Comparison of ENCODE assay signal across 23 cellular contexts in the genomic region with DNA sequence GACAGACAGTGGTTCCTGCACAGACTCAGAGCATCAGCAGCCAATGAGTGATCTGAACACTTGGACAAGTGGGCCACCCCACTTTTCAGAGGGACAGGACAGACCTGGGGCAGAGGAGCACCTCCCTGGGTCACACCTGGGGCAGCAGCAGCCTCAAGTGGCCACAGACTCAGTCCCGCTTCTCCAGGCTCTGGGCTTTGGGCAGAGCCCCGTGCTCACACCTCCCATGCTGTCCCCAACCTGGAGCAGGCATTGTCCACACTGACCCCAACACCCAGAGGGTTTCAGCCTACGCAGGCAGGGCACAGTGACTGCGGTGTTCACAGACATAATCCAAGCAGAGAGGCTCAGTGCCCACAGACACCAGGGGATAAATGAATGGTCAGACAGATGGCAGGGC.
DNase-seq lines count a peak whose midpoint lies in the region; ATAC-seq, FAIRE-seq and TF ChIP-seq lines count a peak whose summit lies in the region.
"Had no signal": no experiment of that assay in that cellular context is flagged by ENCODE, and none has a peak within 500 bp of the region (broad histone marks: within the 10 kb centered on the region; RNA-seq: fewer than 3 reads in every experiment).

No MANE protein-coding gene starts in this region.

- no peak for TF ChIP-seq POLR2A in H1 (IDR thresholded peaks at IDR 0.05; ENCODE audit: control extremely low read depth in 1 of 2, low read depth in 2 of 2, low read length in 2 of 2)

- H4K91ac ChIP-seq in H1 (replicated peaks; ENCODE audit: insufficient read length, low read length) (peak overlapping the region; percentile 55), mesenchymal stem cell (ENCODE audit: low read length) (no peak overlapping the region)

- H3K36me3 Mint-ChIP-seq in brain, result no peaks in the 10 kb centered on the region
- H3K36me3 Mint-ChIP-seq in stimulated activated memory B cell treated with anti-CD40 and anti-IgM and Interleukin-4, amounts not matched to agents 10 μg/mL and 1 μg/mL and 100 μg/mL, for 72 hours, result no peaks in the 10 kb centered on the region
- no peaks in the 10 kb centered on the region for H3K36me3 Mint-ChIP-seq in nephron progenitor cell (ENCODE audit: low read depth)
- H3K36me3 Mint-ChIP-seq: CD4-positive, CD25-positive, alpha-beta regulatory T cell; IgD-negative memory B cell had no signal

- peaks cover 5 to 7% of the 10 kb centered on the region in 2 experiments; a peak in 3 of 4 replicates for H3K9me3 ChIP-seq in H1 (ENCODE audit: insufficient read depth in 2 of 2, low read depth in 1 of 2, low read length in 1 of 2)
- H3K9me3 ChIP-seq in mesenchymal stem cell (ENCODE audit: control insufficient read depth, low read length), result no peaks in the 10 kb centered on the region
- H3K9me3 ChIP-seq: BE2C, Caco-2 had no signal

- H3K27me3 Mint-ChIP-seq in brain, result peaks cover 17% of the 10 kb centered on the region
- peaks cover 16% of the 10 kb centered on the region for H3K27me3 Mint-ChIP-seq in stimulated activated memory B cell treated with anti-CD40 and anti-IgM and Interleukin-4, amounts not matched to agents 10 μg/mL and 1 μg/mL and 100 μg/mL, for 72 hours
- peaks cover 18% of the 10 kb centered on the region for H3K27me3 Mint-ChIP-seq in nephron progenitor cell (ENCODE audit: low read depth, poor library complexity)
- H3K27me3 Mint-ChIP-seq: CD4-positive, CD25-positive, alpha-beta regulatory T cell had no signal

- no peak for TF ChIP-seq EP300 in H1 (IDR thresholded peaks at IDR 0.05; ENCODE audit: borderline replicate concordance in 1 of 2, low read depth in 2 of 2, low read length in 2 of 2)

- H3K9ac ChIP-seq in H1 (replicated peaks in 1 of 4; ENCODE audit: extremely low read depth in 1 of 4, low read depth in 3 of 4, low read length in 3 of 4), result no peak overlapping the region
- H3K9ac ChIP-seq in mesenchymal stem cell (ENCODE audit: low read length), result no peak overlapping the region

- H3K4ac ChIP-seq in H1 (replicated peaks; ENCODE audit: insufficient read length, low read depth, low read length), result no peak overlapping the region
- no peak overlapping the region for H3K4ac ChIP-seq in mesenchymal stem cell (ENCODE audit: low read depth in 1 of 2, low read length in 2 of 2)

- H3K79me1 ChIP-seq in H1 (ENCODE audit: low read depth, low read length) (no peaks in the 10 kb centered on the region), mesenchymal stem cell (replicated peaks; ENCODE audit: low read length, poor library complexity, severe bottlenecking) (no peaks in the 10 kb centered on the region)

- WGBS in H1 (ENCODE audit: extremely low coverage in 1 of 2, insufficient coverage in 1 of 2, insufficient read length in 1 of 2, insufficient replicate concordance in 2 of 2, low coverage in 1 of 2, low lambda C conversion rate in 2 of 2, missing lambda C conversion rate in 1 of 2), 2 experiments, result 88% methylated on average over 4 of the region's 4 CpGs; no CpG with 5 or more reads in 1 of the 2 experiments
- 85% methylated on average over 4 of the region's 4 CpGs for WGBS in mesenchymal stem cell

- H3K4me2 ChIP-seq in H1 (ENCODE audit: insufficient read depth in 1 of 2, low read depth in 2 of 2, low read length in 2 of 2) (no peak overlapping the region), mesenchymal stem cell (ENCODE audit: low read length, poor library complexity, severe bottlenecking) (no peak overlapping the region)
- H3K4me2 ChIP-seq: GM23338 had no signal

- no peak for FAIRE-seq in H1 (lab: Jason Lieb, UNC)
- FAIRE-seq: A204.1, D721Med, G401.6, GM12892, GM18507, HTR-8/SVneo had no signal

- no peak overlapping the region for H3K27ac ChIP-seq in H1 (ENCODE audit: low read depth, low read length)
- no peak overlapping the region for H3K27ac ChIP-seq in mesenchymal stem cell (ENCODE audit: low read length, poor library complexity, severe bottlenecking)

- H2AFZ ChIP-seq in H1 (ENCODE audit: low read length), result no peak overlapping the region
- peak overlapping the region; percentile 31 for H2AFZ ChIP-seq in mesenchymal stem cell (ENCODE audit: low read depth, low read length)
- H2AFZ ChIP-seq: GM23338 had no signal

- H3K23ac ChIP-seq in H1 (ENCODE audit: insufficient read length), result no peak overlapping the region
- no peak overlapping the region for H3K23ac ChIP-seq in mesenchymal stem cell (ENCODE audit: low read length in 2 of 2)

- no peaks in the 10 kb centered on the region for H3K23me2 ChIP-seq in H1 (ENCODE audit: low read depth, low read length)

- H4K20me1 ChIP-seq in H1 (replicated peaks in 1 of 2; ENCODE audit: control insufficient read depth in 1 of 2, insufficient read depth in 2 of 2, low read length in 2 of 2), result no peaks in the 10 kb centered on the region

- H3K79me2 ChIP-seq in H1 (ENCODE audit: control insufficient read depth in 1 of 2, insufficient read depth in 2 of 2, low read length in 2 of 2), result no peaks in the 10 kb centered on the region

- TF ChIP-seq RAD21 in H1 (IDR thresholded peaks at IDR 0.05 in 1 of 2, conservative IDR thresholded peaks at IDR 0.05 in 1 of 2; ENCODE audit: low read depth in 2 of 2, low read length in 2 of 2), result no peak

- peaks cover 61% of the 10 kb centered on the region for H3K4me1 Mint-ChIP-seq in brain
- no peaks in the 10 kb centered on the region for H3K4me1 Mint-ChIP-seq in stimulated activated memory B cell treated with anti-CD40 and anti-IgM and Interleukin-4, amounts not matched to agents 10 μg/mL and 1 μg/mL and 100 μg/mL, for 72 hours
- H3K4me1 Mint-ChIP-seq in nephron progenitor cell, result peaks cover 28% of the 10 kb centered on the region
- H3K4me1 Mint-ChIP-seq: CD4-positive, CD25-positive, alpha-beta regulatory T cell; GM23338; IgD-negative memory B cell had no signal

- H2BK12ac ChIP-seq in H1 (ENCODE audit: low read depth, low read length) (no peak overlapping the region), mesenchymal stem cell (ENCODE audit: low read length in 2 of 2) (no peak overlapping the region)

- H2BK15ac ChIP-seq in H1 (ENCODE audit: low read length) (no peak overlapping the region), mesenchymal stem cell (ENCODE audit: low read depth, poor library complexity, severe bottlenecking) (no peak overlapping the region)

- H2AK5ac ChIP-seq in H1 (ENCODE audit: low read depth, low read length) (0 out of 2 replicates have a peak overlapping the region, but pooled peaks have one; percentile 39), mesenchymal stem cell (ENCODE audit: low read length, severe bottlenecking) (no peak overlapping the region)

- H4K8ac ChIP-seq in H1 (ENCODE audit: extremely low read depth, insufficient read depth, low read length), result no peak overlapping the region
- H4K8ac ChIP-seq in mesenchymal stem cell (ENCODE audit: low read length), result no peak overlapping the region

- no peak overlapping the region for H2BK20ac ChIP-seq in H1 (ENCODE audit: low read length)

- CTCF ChIA-PET in H1 (lab: Charles Lee; ENCODE audit: partially characterized antibody), result interaction anchor here (0.9 to 1.1 kb wide), 3 partner anchors 13 to 443 kb away, joined by 3 to 4 read pairs (median 3); no protein-coding TSS in a partner anchor

- POLR2A ChIA-PET in H1 (lab: Charles Lee; ENCODE audit: partially characterized antibody), result no interaction called here

- H3K27me3 ChIP-seq in H1 (replicated peaks in 1 of 4; ENCODE audit: control insufficient read depth in 3 of 4, extremely low read depth in 1 of 4, insufficient read depth in 3 of 4, low read length in 3 of 4) (no peaks in the 10 kb centered on the region), mesenchymal stem cell (ENCODE audit: control insufficient read depth in 1 of 2, insufficient read depth in 1 of 2, low read length in 2 of 2) (peaks cover 7 to 41% of the 10 kb centered on the region in 2 experiments)
- H3K27me3 ChIP-seq: BE2C had no signal

- no peak overlapping the region for H4K5ac ChIP-seq in H1 (ENCODE audit: insufficient read length, low read depth, low read length)

- no peak overlapping the region for H3K18ac ChIP-seq in H1 (ENCODE audit: extremely low read depth, low read length)
- no peak overlapping the region for H3K18ac ChIP-seq in mesenchymal stem cell (ENCODE audit: low read depth in 1 of 2, low read length in 2 of 2)

- H2BK5ac ChIP-seq in H1 (ENCODE audit: low read depth, low read length), result no peak overlapping the region
- H2BK5ac ChIP-seq in mesenchymal stem cell (ENCODE audit: low read depth, low read length, poor library complexity, severe bottlenecking), result no peak overlapping the region

- H3K4me3 ChIP-seq in H1 (ENCODE audit: extremely low read depth in 1 of 4, insufficient read depth in 2 of 4, low read depth in 3 of 4, low read length in 4 of 4) (no peak overlapping the region), mesenchymal stem cell (ENCODE audit: insufficient read depth in 1 of 2, low read depth in 1 of 2, low read length in 2 of 2) (no peak overlapping the region)
- H3K4me3 ChIP-seq: GM23338 had no signal

- peaks cover 0 to 9% (median 0%) of the 10 kb centered on the region in 5 experiments for H3K9me3 Mint-ChIP-seq in brain
- H3K9me3 Mint-ChIP-seq in stimulated activated memory B cell treated with anti-CD40 and anti-IgM and Interleukin-4, amounts not matched to agents 10 μg/mL and 1 μg/mL and 100 μg/mL, for 72 hours, result peaks cover 3% of the 10 kb centered on the region
- H3K9me3 Mint-ChIP-seq in nephron progenitor cell, result no peaks in the 10 kb centered on the region

- DNase-seq in H1 (ENCODE audit: low read depth in 1 of 2, low spot score in 2 of 2) (no peak), mesenchymal stem cell (no peak), nephron progenitor cell (no peak), GF-D8 (lab: John Stamatoyannopoulos, UW) (no peak)
- DNase-seq: ACHN; BE2C; C1 segment of cervical spinal cord; Caco-2; CD4-positive, CD25-positive, alpha-beta regulatory T cell; H7; HFFc6 had no signal

- H3K4me3 Mint-ChIP-seq in brain, result peak overlapping the region in 1 of 5 experiments; percentile 8
- no peak overlapping the region for H3K4me3 Mint-ChIP-seq in stimulated activated memory B cell treated with anti-CD40 and anti-IgM and Interleukin-4, amounts not matched to agents 10 μg/mL and 1 μg/mL and 100 μg/mL, for 72 hours
- H3K4me3 Mint-ChIP-seq in nephron progenitor cell, result no peak overlapping the region
- H3K4me3 Mint-ChIP-seq: CD4-positive, CD25-positive, alpha-beta regulatory T cell; GM23338; HFFc6; IgD-negative memory B cell had no signal

- H3K56ac ChIP-seq in H1 (replicated peaks; ENCODE audit: insufficient read length, low read depth, low read length), result no peak overlapping the region

- TF ChIP-seq CTCF in brain (conservative IDR thresholded peaks at IDR 0.05) (no peak), H1 (IDR thresholded peaks at IDR 0.05; ENCODE audit: control extremely low read depth in 1 of 3, insufficient read depth in 1 of 3, low read depth in 1 of 3, low read length in 3 of 3) (no peak), nephron progenitor cell (IDR thresholded peaks at IDR 0.05) (no peak)

- H3K14ac ChIP-seq in H1 (ENCODE audit: insufficient read length), result no peak overlapping the region
- H3K14ac ChIP-seq in mesenchymal stem cell (ENCODE audit: low read length in 2 of 2), result no peak overlapping the region

- peak; percentile 47 for ATAC-seq in stimulated activated memory B cell treated with anti-CD40 and anti-IgM and Interleukin-4, amounts not matched to agents 10 μg/mL and 1 μg/mL and 100 μg/mL, for 72 hours
- ATAC-seq in GM18858 (IDR thresholded peaks at IDR 0.05; ENCODE audit: unreplicated experiment), result no peak
- ATAC-seq: GM23338, HCT116 had no signal

- H3K36me3 ChIP-seq in H1 (ENCODE audit: control insufficient read depth in 2 of 4, insufficient read depth in 4 of 4, low read length in 3 of 4) (no peaks in the 10 kb centered on the region; a peak in 1 of 8 replicates), mesenchymal stem cell (ENCODE audit: control insufficient read depth in 1 of 2, insufficient read depth in 2 of 2, low read depth in 1 of 2, low read length in 2 of 2) (no peaks in the 10 kb centered on the region)
- H3K36me3 ChIP-seq: BE2C had no signal

- H2BK120ac ChIP-seq in H1 (replicated peaks; ENCODE audit: low read depth, low read length), result no peak overlapping the region
- no peak overlapping the region for H2BK120ac ChIP-seq in mesenchymal stem cell (ENCODE audit: low read depth, low read length)

- H3K27ac Mint-ChIP-seq in brain (peak overlapping the region in 3 of 5 experiments; percentile 24 to 41 (median 39)), nephron progenitor cell (no peak overlapping the region)
- H3K27ac Mint-ChIP-seq in stimulated activated memory B cell treated with anti-CD40 and anti-IgM and Interleukin-4, amounts not matched to agents 10 μg/mL and 1 μg/mL and 100 μg/mL, for 72 hours, result no peak overlapping the region
- H3K27ac Mint-ChIP-seq: GM23338, HFFc6, IgD-negative memory B cell had no signal

- peaks cover 0 to 3% (median 1%) of the 10 kb centered on the region in 4 experiments; a peak in 2 of 7 replicates for H3K4me1 ChIP-seq in H1 (replicated peaks in 1 of 4; ENCODE audit: control insufficient read depth in 3 of 4, insufficient read depth in 4 of 4, low read length in 3 of 4)
- H3K4me1 ChIP-seq in mesenchymal stem cell (ENCODE audit: control insufficient read depth, insufficient read depth, low read depth, low read length), result peaks cover 1% of the 10 kb centered on the region
- H3K4me1 ChIP-seq: BE2C, Caco-2 had no signal

Comparison
In these comparisons a context has a peak if more than half of its experiments do, and no peak if none do; other contexts are left out.
1. H3K27ac Mint-ChIP-seq: peak in brain (3 of 5); none in stimulated activated memory B cell treated with anti-CD40 and anti-IgM and Interleukin-4, amounts not matched to agents 10 μg/mL and 1 μg/mL and 100 μg/mL, for 72 hours (single experiment) and nephron progenitor cell (single experiment).